Comparison of ENCODE assay signal across 26 cellular contexts in genomic region chr1:89690595-89690994, GRCh38. TPM values are rescaled to one million over a fixed set of nuclear protein-coding genes. Genes with fewer than 3 reads are reported as not detected.
DNase-seq lines count a peak whose midpoint lies in the region; ATAC-seq and TF ChIP-seq lines count a peak whose summit lies in the region.
"Had no signal": no experiment of that assay in that cellular context is flagged by ENCODE, and none has a peak within 500 bp of the region (broad histone marks: within the 10 kb centered on the region; RNA-seq: fewer than 3 reads in every experiment).

No MANE protein-coding gene starts in this region.

- no peaks in the 10 kb centered on the region for H3K9me3 ChIP-seq in T-helper 17 cell (ENCODE audit: control insufficient read depth, low read length, poor library complexity, severe bottlenecking)
- H3K9me3 ChIP-seq: heart right ventricle, psoas muscle, suprapubic skin had no signal

- no peak for ATAC-seq in natural killer cell
- ATAC-seq in natural killer cell treated with Interleukin-12 subunit alpha and Interleukin-12 subunit beta and Interleukin-15 and Interleukin-18, amount 100 ng/mL, for 72 hours, result no peak
- no peak for ATAC-seq in T-helper 17 cell
- no peak for ATAC-seq in central memory CD8-positive, alpha-beta T cell (replicated peaks; ENCODE audit: extremely low read depth, poor library complexity, severe bottlenecking)
- ATAC-seq: activated CD4-positive, CD25-positive, alpha-beta regulatory T cell treated with anti-CD3 and anti-CD28 coated beads, Interleukin-2, amount 50 U/mL, for 24 hours; foreskin keratinocyte; heart right ventricle; left cardiac atrium; psoas muscle had no signal

- H3K27ac Mint-ChIP-seq in natural killer cell, result peak overlapping the region; percentile 1 to 87
- H3K27ac Mint-ChIP-seq in natural killer cell treated with Interleukin-12 subunit alpha and Interleukin-12 subunit beta and Interleukin-15 and Interleukin-18, amount 100 ng/mL, for 72 hours, result peak overlapping the region in 1 of 2 donors; percentile 40
- H3K27ac Mint-ChIP-seq in T-helper 17 cell, result peak overlapping the region; percentile 89
- H3K27ac Mint-ChIP-seq in central memory CD8-positive, alpha-beta T cell (ENCODE audit: low read depth), result peak overlapping the region; percentile 84
- H3K27ac Mint-ChIP-seq: brain had no signal

- H3K36me3 Mint-ChIP-seq in natural killer cell, result peaks cover 27% of the 10 kb centered on the region
- H3K36me3 Mint-ChIP-seq in natural killer cell treated with Interleukin-12 subunit alpha and Interleukin-12 subunit beta and Interleukin-15 and Interleukin-18, amount 100 ng/mL, for 72 hours, result peaks cover 29% of the 10 kb centered on the region
- H3K36me3 Mint-ChIP-seq in T-helper 17 cell (ENCODE audit: low read depth), result peaks cover 24% of the 10 kb centered on the region
- peaks cover 33% of the 10 kb centered on the region for H3K36me3 Mint-ChIP-seq in central memory CD8-positive, alpha-beta T cell (ENCODE audit: insufficient read depth)

- TF ChIP-seq CTCF in natural killer cell (IDR thresholded peaks at IDR 0.05), result no peak

- DNase-seq in natural killer cell (no peak), T-helper 17 cell (no peak), NCI-H526 treated with DMSO at 0.1 percent for 48 hours (lab: John Stamatoyannopoulos, UW) (no peak), DMS53 treated with DMSO at 0.1 percent for 48 hours (lab: John Stamatoyannopoulos, UW; ENCODE audit: unreplicated experiment) (no peak), SHP77 (lab: John Stamatoyannopoulos, UW) (no peak)
- DNase-seq in natural killer cell treated with Interleukin-12 subunit alpha and Interleukin-12 subunit beta and Interleukin-15 and Interleukin-18, amount 100 ng/mL, for 72 hours (ENCODE audit: low spot score), result no peak
- DNase-seq in central memory CD8-positive, alpha-beta T cell (ENCODE audit: low spot score in 2 of 2), result no peak
- DNase-seq: ACHN; C1 segment of cervical spinal cord; DMS 273 treated with DMSO at 0.1 percent for 48 hours; effector CD4-positive, alpha-beta T cell; foreskin keratinocyte; heart right ventricle; KBM-7; left cardiac atrium; mesenchymal stem cell; MM.1S; NCI-H1417; NCI-H2107; NCI-H446; nucleus accumbens; OCI-M1; psoas muscle had no signal

- H3K27me3 Mint-ChIP-seq in natural killer cell (ENCODE audit: low read depth in 2 of 2) (no peaks in the 10 kb centered on the region), T-helper 17 cell (no peaks in the 10 kb centered on the region)
- H3K27me3 Mint-ChIP-seq in natural killer cell treated with Interleukin-12 subunit alpha and Interleukin-12 subunit beta and Interleukin-15 and Interleukin-18, amount 100 ng/mL, for 72 hours, result no peaks in the 10 kb centered on the region
- H3K27me3 Mint-ChIP-seq in central memory CD8-positive, alpha-beta T cell, result no peaks in the 10 kb centered on the region
- H3K27me3 Mint-ChIP-seq: brain had no signal

- peaks cover 32 to 54% of the 10 kb centered on the region in 2 donors for H3K4me1 Mint-ChIP-seq in natural killer cell
- H3K4me1 Mint-ChIP-seq in natural killer cell treated with Interleukin-12 subunit alpha and Interleukin-12 subunit beta and Interleukin-15 and Interleukin-18, amount 100 ng/mL, for 72 hours (ENCODE audit: low read depth in 2 of 2), result peaks cover 34 to 47% of the 10 kb centered on the region in 2 donors
- H3K4me1 Mint-ChIP-seq in T-helper 17 cell, result peaks cover 48% of the 10 kb centered on the region
- H3K4me1 Mint-ChIP-seq in central memory CD8-positive, alpha-beta T cell, result peaks cover 62% of the 10 kb centered on the region

- no peaks in the 10 kb centered on the region for H3K9me3 Mint-ChIP-seq in natural killer cell
- peaks cover 5% of the 10 kb centered on the region for H3K9me3 Mint-ChIP-seq in natural killer cell treated with Interleukin-12 subunit alpha and Interleukin-12 subunit beta and Interleukin-15 and Interleukin-18, amount 100 ng/mL, for 72 hours
- H3K9me3 Mint-ChIP-seq in central memory CD8-positive, alpha-beta T cell, result no peaks in the 10 kb centered on the region
- H3K9me3 Mint-ChIP-seq: brain had no signal

- intact Hi-C loops in natural killer cell (cut with micrococcal nuclease), result no loop called here

- H3K4me3 Mint-ChIP-seq in natural killer cell (no peak overlapping the region), T-helper 17 cell (no peak overlapping the region)
- H3K4me3 Mint-ChIP-seq in natural killer cell treated with Interleukin-12 subunit alpha and Interleukin-12 subunit beta and Interleukin-15 and Interleukin-18, amount 100 ng/mL, for 72 hours, result no peak overlapping the region
- H3K4me3 Mint-ChIP-seq in central memory CD8-positive, alpha-beta T cell, result no peak overlapping the region
- H3K4me3 Mint-ChIP-seq: brain had no signal

RNA-seq across cellular contexts. Expression of gene LRRC8C, which starts 57.7 kb away (rescaled TPM):
- total RNA-seq in natural killer cell, result 10 to 100 TPM in 2 of 3 donors, 1 to 10 TPM in 1; 7.6 to 19.1 (median 15.1) TPM
- 10 to 100 TPM; 15.8 to 25.4 TPM for total RNA-seq in natural killer cell treated with Interleukin-12 subunit alpha and Interleukin-12 subunit beta and Interleukin-15 and Interleukin-18, amount 100 ng/mL, for 72 hours
- total RNA-seq in T-helper 17 cell, result 10 to 100 TPM; 46.0 to 52.4 TPM
